ENCODE assay signal across 30 cellular contexts in the genomic region with DNA sequence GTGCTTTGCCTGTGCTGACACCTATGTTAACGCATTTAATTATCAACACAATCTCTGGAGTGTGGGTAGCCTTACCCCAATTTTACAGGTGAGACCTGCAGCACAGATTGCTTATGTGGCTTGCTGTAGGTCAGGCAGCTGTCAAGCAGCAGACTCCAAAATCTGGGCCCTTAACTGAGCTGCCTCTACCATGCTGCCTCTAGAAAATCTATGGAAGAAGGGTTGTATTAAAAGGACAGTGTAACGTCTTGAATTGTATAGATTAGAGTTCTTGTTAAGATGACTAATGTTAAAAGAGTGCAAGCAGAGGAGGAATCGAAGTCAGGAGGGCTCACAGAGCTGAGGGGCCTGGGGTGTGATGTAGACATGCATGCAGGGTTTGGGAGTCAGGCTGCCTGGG. TPM values are rescaled to one million over a fixed set of nuclear protein-coding genes. Genes with fewer than 3 reads are reported as not detected.
DNase-seq lines count a peak whose midpoint lies in the region; ATAC-seq, FAIRE-seq and TF ChIP-seq lines count a peak whose summit lies in the region.
"Had no signal": no experiment of that assay in that cellular context is flagged by ENCODE, and none has a peak within 500 bp of the region (broad histone marks: within the 10 kb centered on the region; RNA-seq: fewer than 3 reads in every experiment).

No MANE protein-coding gene starts in this region.

- no TSS peak for BruUV-seq in mammary epithelial cell (replicated peaks; lab: Mats Ljungman, UMichigan)

- no peak for TF ChIP-seq POLR2A in breast epithelium (IDR thresholded peaks at IDR 0.05)

- H3K27ac ChIP-seq in breast epithelium (no peak overlapping the region), mammary epithelial cell (ENCODE audit: insufficient read depth, low read depth, low read length) (no peak overlapping the region), mesodermal cell (ENCODE audit: low read depth, low read length, severe bottlenecking) (peak overlapping the region; percentile 18), upper lobe of right lung (peak overlapping the region; percentile 82), ascending aorta (no peak overlapping the region)
- H3K27ac ChIP-seq: gastroesophageal sphincter, VCaP had no signal

- DNase-seq in breast epithelium (ENCODE audit: low spot score in 2 of 2): no peak
- no peak for DNase-seq in mammary epithelial cell
- DNase-seq in choroid plexus epithelial cell (ENCODE audit: low read depth): peak; percentile 7
- no peak for DNase-seq in upper lobe of right lung
- no peak for DNase-seq in activated naive CD4-positive, alpha-beta T cell (lab: John Stamatoyannopoulos, UW)
- DNase-seq in ascending aorta (ENCODE audit: low spot score in 2 of 2): no peak
- DNase-seq in GM19239 (ENCODE audit: insufficient read length, low spot score): no peak
- DNase-seq: activated naive CD4-positive, alpha-beta T cell treated with anti-CD3 and anti-CD28 coated beads, Interleukin-2, amount 10 ng/mL, durations not matched to agents 7 days and 5 days; activated T-cell treated with anti-CD3 and anti-CD28 coated beads, Interleukin-2, amount 50 U/mL, for 48 hours; aorta; cerebellar nuclear complex; effector CD4-positive, alpha-beta T cell; esophagus squamous epithelium; left colon; NCI-H1105; NCI-H2107; NCI-H510A; nucleus accumbens; right cardiac atrium; RPMI8226; SK-N-SH; stimulated activated CD8-positive, alpha-beta memory T cell treated with anti-CD3 and anti-CD28 coated beads, Interleukin-4, amount 100 ng/mL, for 48 hours had no signal

- in situ Hi-C loops in mammary epithelial cell (cut with MboI; ENCODE audit: low sequenced_read_pairs in 2 of 2): no loop called here

- dilution Hi-C loops in mammary epithelial cell (cut with HindIII; ENCODE audit: low sequenced_read_pairs): no loop called here

- H3K9me3 ChIP-seq in breast epithelium (no peaks in the 10 kb centered on the region), mammary epithelial cell (replicated peaks; ENCODE audit: insufficient read depth, low read length) (no peaks in the 10 kb centered on the region), mesodermal cell (ENCODE audit: control insufficient read depth, low read length) (peaks cover 7% of the 10 kb centered on the region), upper lobe of right lung (no peaks in the 10 kb centered on the region), ascending aorta (no peaks in the 10 kb centered on the region)
- H3K9me3 ChIP-seq: esophagus squamous epithelium, gastroesophageal sphincter, SK-N-SH had no signal

- H3K79me2 ChIP-seq in mammary epithelial cell (ENCODE audit: insufficient read depth, low read length): no peaks in the 10 kb centered on the region

- H3K36me3 ChIP-seq in breast epithelium (no peaks in the 10 kb centered on the region), mammary epithelial cell (ENCODE audit: insufficient read depth, low read length) (no peaks in the 10 kb centered on the region), mesodermal cell (ENCODE audit: control insufficient read depth, insufficient read depth, low read length) (no peaks in the 10 kb centered on the region), upper lobe of right lung (no peaks in the 10 kb centered on the region), ascending aorta (no peaks in the 10 kb centered on the region)
- H3K36me3 ChIP-seq: gastroesophageal sphincter had no signal

- no peak overlapping the region for H2AFZ ChIP-seq in mammary epithelial cell (ENCODE audit: low read depth, low read length)

- no peaks in the 10 kb centered on the region for H3K4me1 ChIP-seq in breast epithelium
- H3K4me1 ChIP-seq in mammary epithelial cell (ENCODE audit: insufficient read depth, low read length): peaks cover 7% of the 10 kb centered on the region
- peaks cover 3% of the 10 kb centered on the region for H3K4me1 ChIP-seq in mesodermal cell (ENCODE audit: control insufficient read depth, insufficient read depth, low read length, poor library complexity, severe bottlenecking)
- H3K4me1 ChIP-seq in upper lobe of right lung: no peaks in the 10 kb centered on the region
- H3K4me1 ChIP-seq in ascending aorta: no peaks in the 10 kb centered on the region

- H3K27me3 ChIP-seq in breast epithelium: no peaks in the 10 kb centered on the region
- H3K27me3 ChIP-seq in mammary epithelial cell (ENCODE audit: insufficient read depth, low read length): no peaks in the 10 kb centered on the region
- H3K27me3 ChIP-seq in upper lobe of right lung: no peaks in the 10 kb centered on the region
- H3K27me3 ChIP-seq in ascending aorta: no peaks in the 10 kb centered on the region

- no peak for FAIRE-seq in GM19239 (lab: Jason Lieb, UNC)
- FAIRE-seq: GM12891, H54, HTR-8/SVneo had no signal

- H3K9ac ChIP-seq in mammary epithelial cell (ENCODE audit: insufficient read depth, low read length): no peak overlapping the region
- H3K9ac ChIP-seq: SK-N-SH had no signal

- no peak for ATAC-seq in upper lobe of right lung

- CTCF ChIA-PET in mammary epithelial cell (lab: Charles Lee; ENCODE audit: low non-redundant PET): no interaction called here

- no peak for TF ChIP-seq CTCF in breast epithelium (IDR thresholded peaks at IDR 0.05)
- TF ChIP-seq CTCF in mammary epithelial cell (conservative IDR thresholded peaks at IDR 0.05 in 1 of 2, IDR thresholded peaks at IDR 0.05 in 1 of 2; ENCODE audit: extremely low read depth in 1 of 2, insufficient read depth in 1 of 2, low read depth in 1 of 2, low read length in 2 of 2): no peak
- no peak for TF ChIP-seq CTCF in choroid plexus epithelial cell (conservative IDR thresholded peaks at IDR 0.05; ENCODE audit: low read depth, low read length)
- no peak for TF ChIP-seq CTCF in upper lobe of right lung (IDR thresholded peaks at IDR 0.05)
- TF ChIP-seq CTCF in ascending aorta (IDR thresholded peaks at IDR 0.05): no peak

- H4K20me1 ChIP-seq in mammary epithelial cell (ENCODE audit: insufficient read depth, low read length): no peaks in the 10 kb centered on the region

- H3K4me2 ChIP-seq in mammary epithelial cell (ENCODE audit: insufficient read depth, low read depth, low read length): no peak overlapping the region
- H3K4me2 ChIP-seq: SK-N-SH had no signal

- WGBS in mammary epithelial cell (ENCODE audit: low coverage, missing lambda C conversion rate): 72% methylated on average over 2 of the region's 3 CpGs
- 67 to 78% methylated on average over 3 of the region's 3 CpGs for WGBS in mesodermal cell (ENCODE audit: insufficient coverage in 2 of 2), 2 experiments

- peak overlapping the region in 2 of 3 donors; percentile 64 to 80 for H3K4me3 ChIP-seq in breast epithelium
- no peak overlapping the region for H3K4me3 ChIP-seq in mammary epithelial cell (replicated peaks in 1 of 3; ENCODE audit: insufficient read depth in 1 of 3, low read depth in 2 of 3, low read length in 3 of 3)
- H3K4me3 ChIP-seq in choroid plexus epithelial cell (ENCODE audit: low read depth, low read length): no peak overlapping the region
- no peak overlapping the region for H3K4me3 ChIP-seq in mesodermal cell (ENCODE audit: extremely low read depth, insufficient read depth, low read length, poor library complexity, severe bottlenecking)
- peak overlapping the region; percentile 56 for H3K4me3 ChIP-seq in upper lobe of right lung
- no peak overlapping the region for H3K4me3 ChIP-seq in ascending aorta

- intact Hi-C loops in breast epithelium (cut with DNase I; ENCODE audit: low total_unique reads): no loop called here
- intact Hi-C loops in mammary epithelial cell (cut with micrococcal nuclease): no loop called here
- intact Hi-C loops in upper lobe of right lung (cut with DNase I): no loop called here
- intact Hi-C loops in ascending aorta (cut with DNase I): no loop called here

RNA-seq across cellular contexts. Expression of gene PON3, which starts 1.2 kb away (rescaled TPM):
- total RNA-seq in breast epithelium (10 to 100 TPM in 1 of 3 donors, 1 to 10 TPM in 2; 5.9 to 26.9 (median 8.5) TPM), mammary epithelial cell (under 1 TPM in 1 of 2 donors, not detected in 1; 0.50 TPM), upper lobe of right lung (36.4 TPM), ascending aorta (not detected)
- polyA plus RNA-seq in mammary epithelial cell: 0.69 TPM
- not detected for polyA minus RNA-seq in mammary epithelial cell
- not detected for polyA plus RNA-seq in mesodermal cell (2013, experiment 1 of 2)
- not detected for polyA plus RNA-seq in mesodermal cell (2013, experiment 2 of 2)
- total RNA-seq: LHCN-M2 had no signal
- polyA plus RNA-seq: CD14-positive monocyte, SK-N-SH had no signal

RNA-seq across cellular contexts. Expression of gene PON2, which starts 37.4 kb away (rescaled TPM):
- total RNA-seq in breast epithelium (100 to 1,000 TPM; 119 to 168 (median 165) TPM), mammary epithelial cell (10 to 100 TPM; 61.2 to 89.2 TPM), upper lobe of right lung (193 TPM), ascending aorta (59.8 TPM)
- 52.1 TPM for polyA plus RNA-seq in mammary epithelial cell
- 23.1 TPM for polyA minus RNA-seq in mammary epithelial cell
- polyA plus RNA-seq in mesodermal cell (2013, experiment 1 of 2): 97.3 TPM
- 103 TPM for polyA plus RNA-seq in mesodermal cell (2013, experiment 2 of 2)

Comparison
In these comparisons a context has a peak if more than half of its experiments do, and no peak if none do; other contexts are left out.
1. H3K4me3 ChIP-seq: peak in breast epithelium (2 of 3) and upper lobe of right lung (single experiment); none in mammary epithelial cell (0 of 3), choroid plexus epithelial cell (single experiment), mesodermal cell (single experiment) and ascending aorta (0 of 2).
2. H3K27ac ChIP-seq: peak in mesodermal cell (single experiment) and upper lobe of right lung (single experiment); none in breast epithelium (0 of 2), mammary epithelial cell (single experiment) and ascending aorta (0 of 2).